In genomic region chr5:138465288-138466057, GRCh38 we compare ENCODE assay signal across 8 cellular contexts. TPM values are rescaled to one million over a fixed set of nuclear protein-coding genes. Genes with fewer than 3 reads are reported as not detected.
DNase-seq lines count a peak whose midpoint lies in the region; ATAC-seq and TF ChIP-seq lines count a peak whose summit lies in the region.

EGR1 (plus strand) TSS chr5:138465479; CDS start chr5:138465762, 283 bp downstream.

- H3K4me1 Mint-ChIP-seq in type B pancreatic cell (ENCODE audit: unreplicated experiment), result peaks cover 31% of the 10 kb centered on the region

- peak within 1 kb of the TSS; percentile 93 to 99 (median 96) for H3K27ac ChIP-seq in heart right ventricle

- H3K27ac Mint-ChIP-seq in type B pancreatic cell, result peak within 1 kb of the TSS; percentile 97

- H3K27me3 Mint-ChIP-seq in type B pancreatic cell, result peaks cover 40% of the 10 kb centered on the region

- DNase-seq in GM13976 (ENCODE audit: low spot score) (peak; percentile 93), NCI-H128 (lab: John Stamatoyannopoulos, UW; ENCODE audit: unreplicated experiment) (peak; percentile 70), T follicular helper cell (ENCODE audit: low read depth) (peak; percentile 94), adipocyte (ENCODE audit: low read depth) (peak; percentile 97), heart right ventricle (peak; percentile 92 to 96), pons (ENCODE audit: low spot score) (peak; percentile 96), type B pancreatic cell (ENCODE audit: extremely low spot score, unreplicated experiment) (peak; percentile 91)

- H3K27me3 ChIP-seq in adipocyte (replicated peaks; ENCODE audit: control insufficient read depth, insufficient read depth, low read length) (no peaks in the 10 kb centered on the region), heart right ventricle (no peaks in the 10 kb centered on the region)

- TF ChIP-seq CTCF in GM13976 (IDR thresholded peaks at IDR 0.05; ENCODE audit: borderline replicate concordance, control extremely low read depth, extremely low read depth, insufficient read depth, missing control alignments) (no peak), heart right ventricle (IDR thresholded peaks at IDR 0.05) (no peak), type B pancreatic cell (conservative IDR thresholded peaks at IDR 0.05) (no peak)

- H3K9me3 ChIP-seq in adipocyte (ENCODE audit: control insufficient read depth, low read length), result no peaks in the 10 kb centered on the region
- H3K9me3 ChIP-seq in heart right ventricle, result no peaks in the 10 kb centered on the region

- H3K4me1 ChIP-seq in adipocyte (ENCODE audit: control insufficient read depth, insufficient read depth, low read length) (peaks cover 26% of the 10 kb centered on the region), heart right ventricle (peaks cover 2 to 56% (median 52%) of the 10 kb centered on the region in 9 donors)

- H3K36me3 Mint-ChIP-seq in type B pancreatic cell, result peaks cover 25% of the 10 kb centered on the region

- WGBS in heart right ventricle, 2 donors, result 0% methylated on average over 63 to 76 of the region's 76 CpGs

- peak within 1 kb of the TSS; percentile 91 for H3K9ac ChIP-seq in adipocyte (ENCODE audit: low read length)

- H3K4me3 Mint-ChIP-seq in type B pancreatic cell, result peak within 1 kb of the TSS; percentile 91

- H3K4me3 ChIP-seq in adipocyte (ENCODE audit: low read length) (peak within 1 kb of the TSS; percentile 90), heart right ventricle (peak within 1 kb of the TSS; percentile 57 to 98 (median 76))

- no peaks in the 10 kb centered on the region for H3K36me3 ChIP-seq in adipocyte (ENCODE audit: control insufficient read depth, insufficient read depth, low read length, severe bottlenecking)
- peaks cover 0 to 27% (median 19%) of the 10 kb centered on the region in 9 donors for H3K36me3 ChIP-seq in heart right ventricle

- in situ Hi-C loops in GM13976 (cut with MboI; ENCODE audit: low sequenced_read_pairs, unreplicated experiment), result no loop called here

- ATAC-seq in HG02763 (IDR thresholded peaks at IDR 0.05; ENCODE audit: unreplicated experiment), result peak; percentile 53
- ATAC-seq in heart right ventricle, result peak; percentile 58 to 82 (median 65)

- H3K9me3 Mint-ChIP-seq in type B pancreatic cell, result no peaks in the 10 kb centered on the region

- intact Hi-C loops in heart right ventricle (cut with DNase I), result loop anchor here in 5 of 10 donors (1.0 to 10.0 kb wide), 4 partner anchors 27 to 79 kb away; partner anchors contain the start of gene ETF1 (in 4 of the 5)

RNA-seq across cellular contexts. Expression of gene EGR1, which starts in this region (rescaled TPM):
- total RNA-seq in heart right ventricle, result 100 to 1,000 TPM in 1 of 10 donors, 10 to 100 TPM in 8, 1 to 10 TPM in 1; 5.2 to 164 (median 40.8) TPM
- polyA plus RNA-seq in heart right ventricle, result 10 to 100 TPM; 10.8 to 14.5 TPM
- total RNA-seq in type B pancreatic cell (ENCODE audit: low replicate concordance), result 64.4 and 283 TPM in 2 replicates

Comparison
In these comparisons a context has a peak if more than half of its experiments do, and no peak if none do; other contexts are left out.
1. Peak in every context shown above with its lines: DNase-seq, ATAC-seq, H3K4me3 ChIP-seq and H3K27ac ChIP-seq.